1 cellular context compared by ENCODE assay signal in genomic region chr7:77242068-77242467, GRCh38.
TF ChIP-seq lines count a peak whose summit lies in the region.

No MANE protein-coding gene starts in this region.

TF ChIP-seq in HepG2, 621 proteins besides CTCF, POLR2A, EP300 and RAD21:
- TF ChIP-seq DR1 (CRISPR knock-in tag; IDR thresholded peaks at IDR 0.05) (no peak), ZNF256 (CRISPR knock-in tag; conservative IDR thresholded peaks at IDR 0.05) (no peak), ZNF292 (CRISPR knock-in tag; IDR thresholded peaks at IDR 0.05; ENCODE audit: borderline replicate concordance, low read depth) (no peak), ZNF598 (CRISPR knock-in tag; IDR thresholded peaks at IDR 0.05; ENCODE audit: borderline replicate concordance) (no peak), KDM6A (CRISPR knock-in tag; IDR thresholded peaks at IDR 0.05; ENCODE audit: low read depth) (no peak), AKAP8 (CRISPR knock-in tag; IDR thresholded peaks at IDR 0.05) (no peak), ZNF232 (CRISPR knock-in tag; IDR thresholded peaks at IDR 0.05; ENCODE audit: borderline replicate concordance) (no peak), HBP1 (CRISPR knock-in tag; IDR thresholded peaks at IDR 0.05; ENCODE audit: low read depth) (no peak), ZNF616 (CRISPR knock-in tag; IDR thresholded peaks at IDR 0.05; ENCODE audit: low read depth) (no peak), NFIB (CRISPR knock-in tag; IDR thresholded peaks at IDR 0.05; ENCODE audit: borderline replicate concordance) (no peak), IKZF1 (IDR thresholded peaks at IDR 0.05) (no peak), ATF6 (CRISPR knock-in tag; conservative IDR thresholded peaks at IDR 0.05) (no peak), ZSCAN9 (CRISPR knock-in tag; IDR thresholded peaks at IDR 0.05; ENCODE audit: borderline replicate concordance) (no peak), DMTF1 (CRISPR knock-in tag; IDR thresholded peaks at IDR 0.05) (no peak), KLF16 (CRISPR knock-in tag; IDR thresholded peaks at IDR 0.05) (no peak), POLR2AphosphoS2 (IDR thresholded peaks at IDR 0.05; ENCODE audit: low read depth, low read length) (no peak), PHF5A (CRISPR knock-in tag; IDR thresholded peaks at IDR 0.05; ENCODE audit: low read depth, unreplicated experiment) (no peak), DRAP1 (CRISPR knock-in tag; IDR thresholded peaks at IDR 0.05) (no peak), TBX3 (IDR thresholded peaks at IDR 0.05; ENCODE audit: borderline replicate concordance) (no peak)
